8 cellular contexts compared by ENCODE assay signal in genomic region chr18:10560457-10561045, GRCh38. TPM values are rescaled to one million over a fixed set of nuclear protein-coding genes. Genes with fewer than 3 reads are reported as not detected.
DNase-seq lines count a peak whose midpoint lies in the region; ATAC-seq and TF ChIP-seq lines count a peak whose summit lies in the region.

No MANE protein-coding gene starts in this region.

- H4K20me1 ChIP-seq in SK-N-SH (ENCODE audit: insufficient read depth) = no peaks in the 10 kb centered on the region

- no peak overlapping the region for H3K9ac ChIP-seq in SK-N-SH

- intact Hi-C loops in right cardiac atrium (cut with DNase I) (loop anchor here in 2 of 4 donors (5.0 to 10.0 kb wide), 2 partner anchors 592 to 594 kb away; no protein-coding TSS in a partner anchor), psoas muscle (cut with DNase I) (loop anchor here (2.0 to 10.0 kb wide), 3 partner anchors 594 to 994 kb away; no protein-coding TSS in a partner anchor)

- H3K4me1 ChIP-seq in SK-N-SH (ENCODE audit: control insufficient read depth in 1 of 2, insufficient read depth in 2 of 2, low read depth in 1 of 2, low read length in 1 of 2) (peaks cover 0 to 5% of the 10 kb centered on the region in 2 experiments; a peak in 1 of 4 replicates), right cardiac atrium (ENCODE audit: control insufficient read depth, insufficient read depth, low read length) (peaks cover 4% of the 10 kb centered on the region), psoas muscle (peaks cover 5% of the 10 kb centered on the region)

- no peak for TF ChIP-seq EP300 in SK-N-SH (IDR thresholded peaks at IDR 0.05; ENCODE audit: borderline replicate concordance in 1 of 2, low read depth in 1 of 2, low read length in 1 of 2)

- CTCF ChIA-PET in SK-N-SH (lab: Yijun Ruan, JAX) = interaction anchor here (0.6 to 4.2 kb wide), 32 partner anchors 9 to 993 kb away, joined by 3 to 46 read pairs (median 4); no protein-coding TSS in a partner anchor

- H3K79me2 ChIP-seq in SK-N-SH (ENCODE audit: insufficient read depth) = no peaks in the 10 kb centered on the region

- TF ChIP-seq RAD21 in SK-N-SH (IDR thresholded peaks at IDR 0.05; ENCODE audit: low read length) = peak; percentile 63

- H3K9me3 ChIP-seq in SK-N-SH (no peaks in the 10 kb centered on the region), right cardiac atrium (ENCODE audit: control insufficient read depth, low read length) (no peaks in the 10 kb centered on the region), psoas muscle (no peaks in the 10 kb centered on the region)

- H2AFZ ChIP-seq in SK-N-SH (ENCODE audit: low read depth) = no peak overlapping the region

- POLR2A ChIA-PET in SK-N-SH (lab: Yijun Ruan, JAX) = no interaction called here

- no peaks in the 10 kb centered on the region for H3K9me2 ChIP-seq in SK-N-SH

- H3K36me3 ChIP-seq in SK-N-SH (replicated peaks in 1 of 2; ENCODE audit: control insufficient read depth in 1 of 2, insufficient read depth in 2 of 2, low read length in 1 of 2) = peaks cover 11 to 18% of the 10 kb centered on the region in 2 experiments
- H3K36me3 ChIP-seq in psoas muscle (ENCODE audit: insufficient read depth in 1 of 2, low read depth in 1 of 2) = peaks cover 4 to 24% of the 10 kb centered on the region in 2 donors

- TF ChIP-seq CTCF in SK-N-SH (IDR thresholded peaks at IDR 0.05) (peak; percentile 81), psoas muscle (IDR thresholded peaks at IDR 0.05) (peak; percentile 77)

- 30% methylated on average over 15 of the region's 17 CpGs for WGBS in SK-N-SH (ENCODE audit: low lambda C conversion rate)
- 24% methylated on average over 17 of the region's 17 CpGs for WGBS in right cardiac atrium
- WGBS in psoas muscle, 3 donors = 9 to 22% (median 13%) methylated on average over 17 of the region's 17 CpGs

- H3K4me2 ChIP-seq in SK-N-SH = no peak overlapping the region

- peak; percentile 64 for DNase-seq in CD1c-positive myeloid dendritic cell (ENCODE audit: extremely low spot score)
- DNase-seq in LoVo (ENCODE audit: low spot score) = peak; percentile 51
- peak; percentile 74 for DNase-seq in SK-N-SH
- peak; percentile 63 for DNase-seq in amniotic epithelial cell (ENCODE audit: low read depth)
- peak; percentile 72 to 87 (median 76) for DNase-seq in right cardiac atrium
- peak; percentile 59 to 66 for DNase-seq in psoas muscle

- no peaks in the 10 kb centered on the region for H3F3A ChIP-seq in SK-N-SH (replicated peaks; ENCODE audit: insufficient read depth)

- H3K27ac ChIP-seq in SK-N-SH (ENCODE audit: low read depth in 2 of 2, low read length in 1 of 2) = no peak overlapping the region
- no peak overlapping the region for H3K27ac ChIP-seq in right cardiac atrium (ENCODE audit: low read length)
- H3K27ac ChIP-seq in psoas muscle = no peak overlapping the region

- H3K27me3 ChIP-seq in SK-N-SH (ENCODE audit: insufficient read depth) (no peaks in the 10 kb centered on the region), right cardiac atrium (ENCODE audit: control insufficient read depth, insufficient read depth) (no peaks in the 10 kb centered on the region), psoas muscle (ENCODE audit: insufficient read depth in 3 of 3, low read length in 2 of 3) (no peaks in the 10 kb centered on the region)

- peak; percentile 64 for ATAC-seq in GM19455 (IDR thresholded peaks at IDR 0.05; ENCODE audit: unreplicated experiment)
- ATAC-seq in right cardiac atrium = peak; percentile 75 to 80
- peak; percentile 64 to 89 (median 74) for ATAC-seq in psoas muscle
- no peak for ATAC-seq in GM21526 (IDR thresholded peaks at IDR 0.05; ENCODE audit: low FRiP score, unreplicated experiment)

- H3K4me3 ChIP-seq in SK-N-SH (ENCODE audit: low read depth in 2 of 2, low read length in 1 of 2) = no peak overlapping the region; a peak in 2 of 4 replicates
- peak overlapping the region; percentile 1 for H3K4me3 ChIP-seq in right cardiac atrium (ENCODE audit: low read length)
- H3K4me3 ChIP-seq in psoas muscle = peak overlapping the region; percentile 45

TF ChIP-seq in SK-N-SH, 30 proteins besides CTCF, POLR2A, EP300 and RAD21:
- TF ChIP-seq MAX (IDR thresholded peaks at IDR 0.05; ENCODE audit: low read depth) (no peak), CHD2 (IDR thresholded peaks at IDR 0.05; ENCODE audit: low read length, partially characterized antibody) (no peak), USF2 (IDR thresholded peaks at IDR 0.05; ENCODE audit: borderline replicate concordance, low read depth, low read length) (no peak), SMC3 (IDR thresholded peaks at IDR 0.05; ENCODE audit: low read depth, low read length) (peak; percentile 78), MEF2A (IDR thresholded peaks at IDR 0.05; ENCODE audit: borderline replicate concordance, low read depth) (no peak), IRF3 (IDR thresholded peaks at IDR 0.05; ENCODE audit: low read depth, low read length) (no peak), POLR2AphosphoS5 (IDR thresholded peaks at IDR 0.05; ENCODE audit: low read depth, low read length) (no peak)

RNA-seq across cellular contexts. Expression of gene NAPG, which starts 34.7 kb away (rescaled TPM):
- polyA plus RNA-seq in SK-N-SH (2012; rRNA removed) = 9.2 and 13.6 TPM in 2 replicates
- 11.2 and 13.4 TPM in 2 replicates for polyA plus RNA-seq in SK-N-SH (2012; cell fraction: cytosol; rRNA removed)
- polyA plus RNA-seq in SK-N-SH (2012; cell fraction: nucleus; rRNA removed) = 15.7 and 28.7 TPM in 2 replicates
- total RNA-seq in right cardiac atrium = 10 to 100 TPM; 30.2 to 45.8 (median 32.0) TPM
- polyA plus RNA-seq in right cardiac atrium = 17.6 TPM
- 10 to 100 TPM; 13.9 to 23.8 (median 18.4) TPM for total RNA-seq in psoas muscle
- 10 to 100 TPM; 10.7 to 38.7 (median 23.8) TPM for polyA plus RNA-seq in psoas muscle

Comparison
In these comparisons a context has a peak if more than half of its experiments do, and no peak if none do; other contexts are left out.
1. H3K4me3 ChIP-seq: peak in right cardiac atrium (single experiment) and psoas muscle (single experiment); none in SK-N-SH (0 of 2).
2. Peak in every context shown above with its lines, with median percentiles within 50 percentile points of each other: DNase-seq.